32 cellular contexts compared by ENCODE assay signal in the genomic region with DNA sequence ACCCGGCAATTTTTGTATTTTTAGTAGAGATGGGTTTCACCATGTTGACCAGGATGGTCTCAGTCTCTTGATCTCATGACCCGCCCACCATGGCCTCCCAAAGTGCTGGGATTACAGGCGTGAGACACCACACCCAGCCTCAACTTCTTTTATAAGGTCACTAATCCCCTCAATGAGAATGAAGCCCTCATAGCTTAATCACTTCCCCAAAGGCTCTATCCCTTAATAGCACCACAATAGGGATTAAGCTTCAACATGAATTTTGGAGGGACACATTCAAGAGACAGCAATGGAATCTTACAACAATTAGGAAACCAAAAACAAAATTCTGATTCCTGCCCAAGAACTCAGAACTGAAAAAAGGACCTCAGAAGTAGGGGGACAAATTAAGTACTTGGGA.
"Had no signal": no experiment of that assay in that cellular context is flagged by ENCODE, and none has a peak within 500 bp of the region (broad histone marks: within the 10 kb centered on the region; RNA-seq: fewer than 3 reads in every experiment).

No MANE protein-coding gene starts in this region.

- H3K9me3 ChIP-seq: ascending aorta, breast epithelium, colonic mucosa, heart left ventricle had no signal

- H3K36me3 ChIP-seq: ascending aorta, breast epithelium, cardiac muscle cell, colonic mucosa had no signal

- DNase-seq: activated CD4-positive, alpha-beta T cell treated with anti-CD3 and anti-CD28 coated beads for 1 hour; activated CD4-positive, alpha-beta T cell treated with anti-CD3 and anti-CD28 coated beads for 4 hours; activated CD4-positive, alpha-beta T cell treated with anti-CD3 and anti-CD28 coated beads, Interleukin-2, amount 10 ng/mL, durations not matched to agents 7 days and 5 days; activated CD4-positive, alpha-beta T cell treated with anti-CD3 and anti-CD28 coated beads, Interleukin-2, amount 50 U/mL, for 4 hours; activated CD8-positive, alpha-beta memory T cell treated with anti-CD3 and anti-CD28 coated beads for 24 hours; activated CD8-positive, alpha-beta T cell treated with anti-CD3 and anti-CD28 coated beads for 36 hours; activated effector memory CD4-positive, alpha-beta T cell treated with Interleukin-2 at 50 U/mL for 16 hours; activated gamma-delta T cell treated with Interleukin-2 at 50 U/mL for 16 hours; activated naive CD4-positive, alpha-beta T cell treated with anti-CD3 and anti-CD28 coated beads for 36 hours; activated naive CD8-positive, alpha-beta T cell treated with anti-CD3 and anti-CD28 coated beads for 36 hours; activated naive CD8-positive, alpha-beta T cell treated with anti-CD3 and anti-CD28 coated beads, Interleukin-2, amount 50 U/mL, for 24 hours; activated T-cell treated with anti-CD3 and anti-CD28 coated beads, Interleukin-2, amount 50 U/mL, for 4 hours; central memory CD4-positive, alpha-beta T cell; cerebellar nuclear complex; colonic mucosa; dorsolateral prefrontal cortex; effector memory CD4-positive, alpha-beta T cell; endodermal cell; foreskin fibroblast; glutamatergic neuron; heart left ventricle; T-helper 2 cell had no signal

- H3K27ac ChIP-seq: ascending aorta, breast epithelium, cardiac muscle cell, colonic mucosa, dorsolateral prefrontal cortex, heart left ventricle, VCaP had no signal

- H3K4me1 ChIP-seq: ascending aorta, breast epithelium, colonic mucosa, heart left ventricle had no signal

- H3K4me3 ChIP-seq: ascending aorta, breast epithelium, cardiac muscle cell, colonic mucosa, dorsolateral prefrontal cortex, heart left ventricle had no signal

- H3K4me1 Mint-ChIP-seq: activated CD4-positive, alpha-beta T cell treated with anti-CD3 and anti-CD28 coated beads, Interleukin-2, amount 10 ng/mL, durations not matched to agents 7 days and 5 days; activated naive CD8-positive, alpha-beta T cell treated with anti-CD3 and anti-CD28 coated beads for 36 hours; activated naive CD8-positive, alpha-beta T cell treated with anti-CD3 and anti-CD28 coated beads, Interleukin-2, amount 50 U/mL, for 24 hours; activated T-helper 17 cell treated with anti-CD3 and anti-CD28 coated beads, Interleukin-2, amount 50 U/mL, for 72 hours had no signal

- ATAC-seq: activated CD8-positive, alpha-beta T cell treated with anti-CD3 and anti-CD28 coated beads for 36 hours; activated naive CD8-positive, alpha-beta T cell treated with anti-CD3 and anti-CD28 coated beads, Interleukin-2, amount 50 U/mL, for 24 hours; activated T-cell treated with anti-CD3 and anti-CD28 coated beads, Interleukin-2, amount 50 U/mL, for 4 hours; activated T-helper 17 cell treated with anti-CD3 and anti-CD28 coated beads, Interleukin-2, amount 50 U/mL, for 72 hours; esophagus mucosa; heart left ventricle; WTC11 had no signal

- H3K27me3 Mint-ChIP-seq: activated CD4-positive, alpha-beta T cell treated with anti-CD3 and anti-CD28 coated beads, Interleukin-2, amount 10 ng/mL, durations not matched to agents 7 days and 5 days; activated CD8-positive, alpha-beta T cell treated with anti-CD3 and anti-CD28 coated beads for 36 hours; activated naive CD4-positive, alpha-beta T cell treated with anti-CD3 and anti-CD28 coated beads, Interleukin-2, amount 50 U/mL, for 24 hours; activated naive CD8-positive, alpha-beta T cell treated with anti-CD3 and anti-CD28 coated beads for 36 hours; activated naive CD8-positive, alpha-beta T cell treated with anti-CD3 and anti-CD28 coated beads, Interleukin-2, amount 50 U/mL, for 24 hours; activated T-helper 17 cell treated with anti-CD3 and anti-CD28 coated beads, Interleukin-2, amount 50 U/mL, for 72 hours; brain; dendritic cell treated with granulocyte-macrophage colony-stimulating factor and Interleukin-4, amounts not matched to agents 40 ng/mL and 50 ng/mL, for 4 days had no signal

- H3K4me3 Mint-ChIP-seq: activated CD4-positive, alpha-beta T cell treated with anti-CD3 and anti-CD28 coated beads, Interleukin-2, amount 10 ng/mL, durations not matched to agents 7 days and 5 days; activated CD8-positive, alpha-beta T cell treated with anti-CD3 and anti-CD28 coated beads for 36 hours; activated naive CD4-positive, alpha-beta T cell treated with anti-CD3 and anti-CD28 coated beads for 36 hours; activated naive CD4-positive, alpha-beta T cell treated with anti-CD3 and anti-CD28 coated beads, Interleukin-2, amount 50 U/mL, for 24 hours; activated naive CD8-positive, alpha-beta T cell treated with anti-CD3 and anti-CD28 coated beads for 36 hours; activated naive CD8-positive, alpha-beta T cell treated with anti-CD3 and anti-CD28 coated beads, Interleukin-2, amount 50 U/mL, for 24 hours; activated T-cell treated with anti-CD3 and anti-CD28 coated beads, Interleukin-2, amount 50 U/mL, for 4 hours; activated T-helper 17 cell treated with anti-CD3 and anti-CD28 coated beads, Interleukin-2, amount 50 U/mL, for 72 hours; brain; dendritic cell treated with granulocyte-macrophage colony-stimulating factor and Interleukin-4, amounts not matched to agents 40 ng/mL and 50 ng/mL, for 4 days; endodermal cell; WTC11 had no signal

- H3K9me3 Mint-ChIP-seq: activated CD4-positive, alpha-beta T cell treated with anti-CD3 and anti-CD28 coated beads, Interleukin-2, amount 10 ng/mL, durations not matched to agents 7 days and 5 days; activated CD8-positive, alpha-beta T cell treated with anti-CD3 and anti-CD28 coated beads for 36 hours; activated naive CD4-positive, alpha-beta T cell treated with anti-CD3 and anti-CD28 coated beads for 36 hours; activated naive CD4-positive, alpha-beta T cell treated with anti-CD3 and anti-CD28 coated beads, Interleukin-2, amount 50 U/mL, for 24 hours; activated naive CD8-positive, alpha-beta T cell treated with anti-CD3 and anti-CD28 coated beads for 36 hours; activated naive CD8-positive, alpha-beta T cell treated with anti-CD3 and anti-CD28 coated beads, Interleukin-2, amount 50 U/mL, for 24 hours; activated T-cell treated with anti-CD3 and anti-CD28 coated beads, Interleukin-2, amount 50 U/mL, for 4 hours; activated T-helper 17 cell treated with anti-CD3 and anti-CD28 coated beads, Interleukin-2, amount 50 U/mL, for 72 hours; dendritic cell treated with granulocyte-macrophage colony-stimulating factor and Interleukin-4, amounts not matched to agents 40 ng/mL and 50 ng/mL, for 4 days; WTC11 had no signal

- H3K36me3 Mint-ChIP-seq: activated naive CD8-positive, alpha-beta T cell treated with anti-CD3 and anti-CD28 coated beads for 36 hours had no signal

- H3K27ac Mint-ChIP-seq: activated CD4-positive, alpha-beta T cell treated with anti-CD3 and anti-CD28 coated beads, Interleukin-2, amount 10 ng/mL, durations not matched to agents 7 days and 5 days; activated CD8-positive, alpha-beta T cell treated with anti-CD3 and anti-CD28 coated beads for 36 hours; activated naive CD4-positive, alpha-beta T cell treated with anti-CD3 and anti-CD28 coated beads for 36 hours; activated naive CD4-positive, alpha-beta T cell treated with anti-CD3 and anti-CD28 coated beads, Interleukin-2, amount 50 U/mL, for 24 hours; activated naive CD8-positive, alpha-beta T cell treated with anti-CD3 and anti-CD28 coated beads for 36 hours; activated naive CD8-positive, alpha-beta T cell treated with anti-CD3 and anti-CD28 coated beads, Interleukin-2, amount 50 U/mL, for 24 hours; activated T-helper 17 cell treated with anti-CD3 and anti-CD28 coated beads, Interleukin-2, amount 50 U/mL, for 72 hours; brain; dendritic cell treated with granulocyte-macrophage colony-stimulating factor and Interleukin-4, amounts not matched to agents 40 ng/mL and 50 ng/mL, for 4 days; endodermal cell; WTC11 had no signal

- H3K27me3 ChIP-seq: ascending aorta, breast epithelium, cardiac muscle cell, colonic mucosa, dorsolateral prefrontal cortex, heart left ventricle had no signal
